Comparison of ENCODE assay signal across 30 cellular contexts in genomic region chr3:18813300-18813699, GRCh38.
"Had no signal": no experiment of that assay in that cellular context is flagged by ENCODE, and none has a peak within 500 bp of the region (broad histone marks: within the 10 kb centered on the region; RNA-seq: fewer than 3 reads in every experiment).

No MANE protein-coding gene starts in this region.

- H3K27me3 ChIP-seq: neutrophil, pancreas, spleen, suprapubic skin, testis, tibial artery, transverse colon, upper lobe of right lung, uterus had no signal

- H3K36me3 ChIP-seq: neutrophil, pancreas, spleen, suprapubic skin, tibial artery, transverse colon, upper lobe of right lung, uterus had no signal

- H3K4me3 Mint-ChIP-seq: naive thymus-derived CD8-positive, alpha-beta T cell; natural killer cell treated with Interleukin-12 subunit alpha and Interleukin-12 subunit beta and Interleukin-15 and Interleukin-18, amount 100 ng/mL, for 72 hours; nephron progenitor cell; neural crest cell; stimulated activated memory B cell treated with anti-CD40 and anti-IgM and Interleukin-4, amounts not matched to agents 10 μg/mL and 1 μg/mL and 100 μg/mL, for 72 hours; stimulated activated naive CD8-positive, alpha-beta T cell treated with anti-CD3 and anti-CD28 coated beads, Interleukin-15, amount 100 ng/mL, for 72 hours; type B pancreatic cell had no signal

- H3K27me3 Mint-ChIP-seq: stimulated activated memory B cell treated with anti-CD40 and anti-IgM and Interleukin-4, amounts not matched to agents 10 μg/mL and 1 μg/mL and 100 μg/mL, for 72 hours; stimulated activated naive CD8-positive, alpha-beta T cell treated with anti-CD3 and anti-CD28 coated beads, Interleukin-15, amount 100 ng/mL, for 72 hours; type B pancreatic cell had no signal

- H3K36me3 Mint-ChIP-seq: natural killer cell treated with Interleukin-12 subunit alpha and Interleukin-12 subunit beta and Interleukin-15 and Interleukin-18, amount 100 ng/mL, for 72 hours; stimulated activated memory B cell treated with anti-CD40 and anti-IgM and Interleukin-4, amounts not matched to agents 10 μg/mL and 1 μg/mL and 100 μg/mL, for 72 hours; type B pancreatic cell had no signal

- H3K27ac Mint-ChIP-seq: natural killer cell treated with Interleukin-12 subunit alpha and Interleukin-12 subunit beta and Interleukin-15 and Interleukin-18, amount 100 ng/mL, for 72 hours; nephron progenitor cell; stimulated activated memory B cell treated with anti-CD40 and anti-IgM and Interleukin-4, amounts not matched to agents 10 μg/mL and 1 μg/mL and 100 μg/mL, for 72 hours; stimulated activated naive CD8-positive, alpha-beta T cell treated with anti-CD3 and anti-CD28 coated beads, Interleukin-15, amount 100 ng/mL, for 72 hours; type B pancreatic cell had no signal

- H3K4me2 ChIP-seq: smooth muscle cell had no signal

- H3K9me3 ChIP-seq: neutrophil, pancreas, psoas muscle, spleen, suprapubic skin, testis, tibial artery, transverse colon, upper lobe of right lung, uterus had no signal

- H3K4me1 Mint-ChIP-seq: neural crest cell; stimulated activated memory B cell treated with anti-CD40 and anti-IgM and Interleukin-4, amounts not matched to agents 10 μg/mL and 1 μg/mL and 100 μg/mL, for 72 hours had no signal

- H3K4me1 ChIP-seq: pancreas, psoas muscle, spleen, suprapubic skin, testis, tibial artery, transverse colon, upper lobe of right lung, uterus had no signal

- H3K27ac ChIP-seq: neutrophil, pancreas, psoas muscle, skin epidermis, spleen, suprapubic skin, testis, tibial artery, transverse colon, upper lobe of right lung, uterus had no signal

- H3K9me3 Mint-ChIP-seq: natural killer cell treated with Interleukin-12 subunit alpha and Interleukin-12 subunit beta and Interleukin-15 and Interleukin-18, amount 100 ng/mL, for 72 hours; nephron progenitor cell; neural crest cell; type B pancreatic cell had no signal

- ATAC-seq: naive thymus-derived CD8-positive, alpha-beta T cell; natural killer cell treated with Interleukin-12 subunit alpha and Interleukin-12 subunit beta and Interleukin-15 and Interleukin-18, amount 100 ng/mL, for 72 hours; pancreas; psoas muscle; right cardiac atrium; sciatic nerve; stimulated activated memory B cell treated with anti-CD40 and anti-IgM and Interleukin-4, amounts not matched to agents 10 μg/mL and 1 μg/mL and 100 μg/mL, for 72 hours; stimulated activated naive CD8-positive, alpha-beta T cell treated with anti-CD3 and anti-CD28 coated beads, Interleukin-15, amount 100 ng/mL, for 72 hours; stimulated activated naive CD8-positive, alpha-beta T cell treated with anti-CD3 and anti-CD28 coated beads, Interleukin-15, Interleukin-2, amounts not matched to agents 100 U/mL and 50 U/mL, for 24 hours; upper lobe of right lung had no signal

- DNase-seq: naive thymus-derived CD8-positive, alpha-beta T cell; nephron progenitor cell; nucleus accumbens; pancreas; psoas muscle; right cardiac atrium; spleen; stimulated activated CD4-positive, alpha-beta T cell treated with anti-CD3 and anti-CD28 coated beads, Interleukin-12 subunit alpha, Interleukin-12 subunit beta, amount 100 ng/mL, for 4 hours; stimulated activated CD4-positive, alpha-beta T cell treated with anti-CD3 and anti-CD28 coated beads, Interleukin-1b, Interleukin-23, amount 100 ng/mL, for 48 hours; stimulated activated CD4-positive, alpha-beta T cell treated with anti-CD3 and anti-CD28 coated beads, Interleukin-4, amount 100 ng/mL, for 1 hour; stimulated activated CD4-positive, alpha-beta T cell treated with anti-CD3 and anti-CD28 coated beads, Interleukin-4, amount 100 ng/mL, for 4 hours; stimulated activated CD8-positive, alpha-beta memory T cell treated with anti-CD3 and anti-CD28 coated beads, Interleukin-4, amount 100 ng/mL, for 48 hours; stimulated activated naive CD4-positive, alpha-beta T cell; stimulated activated naive CD8-positive, alpha-beta T cell treated with anti-CD3 and anti-CD28 coated beads, Interleukin-15, amount 100 ng/mL, for 72 hours; stimulated activated naive CD8-positive, alpha-beta T cell treated with anti-CD3 and anti-CD28 coated beads, Interleukin-15, Interleukin-2, amounts not matched to agents 100 U/mL and 50 U/mL, for 24 hours; substantia nigra; testis; tibial artery; transverse colon; upper lobe of right lung; uterus had no signal

- FAIRE-seq: pancreas had no signal

- H3K4me3 ChIP-seq: pancreas, psoas muscle, skin epidermis, smooth muscle cell, spleen, suprapubic skin, testis, tibial artery, transverse colon, upper lobe of right lung, uterus had no signal
